ENCODE assay signal across 9 cellular contexts in the genomic region with DNA sequence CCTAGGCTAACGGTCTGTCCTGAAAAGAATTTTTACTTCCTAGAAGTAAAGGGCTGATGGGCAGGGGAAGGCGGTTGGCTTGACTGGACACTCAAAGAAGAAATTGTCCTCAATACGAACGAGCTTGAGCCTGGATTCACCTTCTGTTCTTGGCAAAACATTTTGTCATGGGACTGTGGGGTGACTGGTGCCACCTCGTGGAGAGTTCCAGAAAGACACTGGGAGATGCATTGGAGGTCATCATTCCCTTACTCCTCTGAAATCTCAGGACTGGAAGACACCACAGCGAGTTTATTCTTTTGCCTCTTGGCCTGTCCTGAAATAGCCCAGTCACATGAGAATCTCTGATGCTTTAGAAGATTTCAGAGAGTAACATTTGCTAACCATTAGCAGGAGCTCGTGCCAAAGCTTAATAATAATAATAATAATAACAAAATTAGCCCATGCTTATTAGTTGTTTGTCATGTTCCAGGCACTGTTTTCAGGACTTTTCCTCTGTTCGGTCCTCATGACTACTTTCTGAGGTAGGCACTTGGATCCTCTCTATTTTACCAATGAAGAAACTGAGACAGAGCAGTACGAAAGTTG. TPM values are rescaled to one million over a fixed set of nuclear protein-coding genes. Genes with fewer than 3 reads are reported as not detected.
DNase-seq lines count a peak whose midpoint lies in the region; ATAC-seq and TF ChIP-seq lines count a peak whose summit lies in the region.
"Had no signal": no experiment of that assay in that cellular context is flagged by ENCODE, and none has a peak within 500 bp of the region (broad histone marks: within the 10 kb centered on the region; RNA-seq: fewer than 3 reads in every experiment).

No MANE protein-coding gene starts in this region.

- WGBS in aorta, 2 donors: 33 to 37% methylated on average over 9 of the region's 9 CpGs

- H3K4me1 ChIP-seq in aorta (ENCODE audit: control insufficient read depth in 1 of 2, insufficient read depth in 2 of 2, low read length in 2 of 2): no peaks in the 10 kb centered on the region

- H3K4me3 ChIP-seq in fibroblast of villous mesenchyme (ENCODE audit: low read depth, low read length) (no peak overlapping the region), aorta (ENCODE audit: low read length in 2 of 2) (no peak overlapping the region)

- no peaks in the 10 kb centered on the region for H3K27me3 ChIP-seq in aorta (ENCODE audit: control insufficient read depth in 1 of 2, insufficient read depth in 2 of 2, low read length in 1 of 2)

- intact Hi-C loops in aorta (cut with DNase I): loop anchor here (5.0 kb wide), 1 partner anchor 54 kb away; no protein-coding TSS in a partner anchor

- no peak overlapping the region for H3K27ac ChIP-seq in aorta (ENCODE audit: low read depth in 1 of 2, low read length in 2 of 2)

- H3K36me3 ChIP-seq in aorta (ENCODE audit: control insufficient read depth in 1 of 2, insufficient read depth in 2 of 2, low read length in 1 of 2): no peaks in the 10 kb centered on the region

- ATAC-seq in HG03378 (IDR thresholded peaks at IDR 0.05; ENCODE audit: unreplicated experiment) (peak; percentile 87), aorta (ENCODE audit: low FRiP score) (peak; percentile 78)

- peak; percentile 44 for DNase-seq in COLO668 (lab: John Stamatoyannopoulos, UW; ENCODE audit: unreplicated experiment)
- DNase-seq in GM19238 (ENCODE audit: insufficient read length, low spot score): peak; percentile 31
- peak; percentile 53 for DNase-seq in NCI-H748 (lab: John Stamatoyannopoulos, UW; ENCODE audit: unreplicated experiment)
- DNase-seq in activated T-cell treated with anti-CD3 and anti-CD28 coated beads for 1 hour (ENCODE audit: low read depth): peak; percentile 6
- DNase-seq in fibroblast of villous mesenchyme (ENCODE audit: low read depth): peak; percentile 59
- peak; percentile 18 for DNase-seq in occipital lobe (lab: John Stamatoyannopoulos, UW)
- peak; percentile 54 to 78 for DNase-seq in aorta
- DNase-seq: activated B cell treated with CpG ODN at 0.5 μM for 24 hours had no signal

- H3K9me3 ChIP-seq in aorta (ENCODE audit: control insufficient read depth, low read length): peaks cover 5% of the 10 kb centered on the region

- TF ChIP-seq CTCF in fibroblast of villous mesenchyme (IDR thresholded peaks at IDR 0.05; ENCODE audit: insufficient read depth, low read depth, low read length): peak; percentile 90

RNA-seq across cellular contexts. Expression of a gene that starts 44.5 kb away (rescaled TPM):
- total RNA-seq in fibroblast of villous mesenchyme (0.97 and 1.3 TPM in 2 replicates), occipital lobe (3.6 TPM), aorta (1 to 10 TPM; 1.6 to 4.5 TPM)
- 1 to 10 TPM in 1 of 2 donors, under 1 TPM in 1; 0.56 to 1.4 TPM for polyA plus RNA-seq in aorta

Comparison
In these comparisons a context has a peak if more than half of its experiments do, and no peak if none do; other contexts are left out.
1. DNase-seq: peak in every context shown above with its lines; median percentile 66 in aorta; 59 in fibroblast of villous mesenchyme; 53 in NCI-H748; 44 in COLO668; 31 in GM19238; 18 in occipital lobe; 6 in activated T-cell treated with anti-CD3 and anti-CD28 coated beads for 1 hour.